In the genomic region with DNA sequence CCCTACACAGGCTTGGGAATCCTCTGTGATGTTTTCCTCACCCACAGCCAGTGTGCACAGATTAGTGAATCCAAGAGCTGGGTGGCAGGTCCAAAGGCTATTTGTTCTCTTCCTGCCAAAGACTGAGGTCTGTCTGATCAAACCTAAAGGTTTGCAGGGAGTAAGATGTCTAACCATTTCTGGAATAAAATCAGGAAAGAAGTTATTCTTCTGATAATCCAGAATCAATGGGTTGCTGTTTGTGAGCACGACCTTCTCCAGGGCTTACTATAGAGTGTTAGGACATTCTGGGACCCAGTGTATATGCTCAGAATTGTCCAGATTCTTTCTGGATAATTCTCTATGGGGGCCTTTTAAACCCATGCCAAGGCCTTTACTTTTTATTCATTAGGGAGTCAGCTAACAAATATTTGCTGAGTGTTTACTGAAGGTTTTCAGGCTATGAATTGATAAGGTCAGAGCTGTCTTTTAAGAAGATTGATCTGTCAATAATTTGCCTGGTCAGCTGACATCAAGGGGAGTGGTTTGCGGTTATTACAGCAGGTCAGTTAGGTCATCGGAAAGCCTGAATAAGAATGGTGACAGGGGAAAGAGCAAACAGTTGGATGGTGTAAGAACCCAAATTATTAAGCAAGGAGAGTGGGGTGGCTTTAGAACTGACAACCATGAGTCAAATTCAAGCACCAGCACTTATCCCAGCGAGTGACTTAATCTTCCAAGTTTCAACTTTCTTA, we compare ENCODE assay signal across 1 cellular context.
TF ChIP-seq lines count a peak whose summit lies in the region.

No MANE protein-coding gene starts in this region.

TF ChIP-seq in HepG2, 621 proteins besides CTCF, POLR2A, EP300 and RAD21 (continued from another document and continues in another):
- TF ChIP-seq, protein P1, sequence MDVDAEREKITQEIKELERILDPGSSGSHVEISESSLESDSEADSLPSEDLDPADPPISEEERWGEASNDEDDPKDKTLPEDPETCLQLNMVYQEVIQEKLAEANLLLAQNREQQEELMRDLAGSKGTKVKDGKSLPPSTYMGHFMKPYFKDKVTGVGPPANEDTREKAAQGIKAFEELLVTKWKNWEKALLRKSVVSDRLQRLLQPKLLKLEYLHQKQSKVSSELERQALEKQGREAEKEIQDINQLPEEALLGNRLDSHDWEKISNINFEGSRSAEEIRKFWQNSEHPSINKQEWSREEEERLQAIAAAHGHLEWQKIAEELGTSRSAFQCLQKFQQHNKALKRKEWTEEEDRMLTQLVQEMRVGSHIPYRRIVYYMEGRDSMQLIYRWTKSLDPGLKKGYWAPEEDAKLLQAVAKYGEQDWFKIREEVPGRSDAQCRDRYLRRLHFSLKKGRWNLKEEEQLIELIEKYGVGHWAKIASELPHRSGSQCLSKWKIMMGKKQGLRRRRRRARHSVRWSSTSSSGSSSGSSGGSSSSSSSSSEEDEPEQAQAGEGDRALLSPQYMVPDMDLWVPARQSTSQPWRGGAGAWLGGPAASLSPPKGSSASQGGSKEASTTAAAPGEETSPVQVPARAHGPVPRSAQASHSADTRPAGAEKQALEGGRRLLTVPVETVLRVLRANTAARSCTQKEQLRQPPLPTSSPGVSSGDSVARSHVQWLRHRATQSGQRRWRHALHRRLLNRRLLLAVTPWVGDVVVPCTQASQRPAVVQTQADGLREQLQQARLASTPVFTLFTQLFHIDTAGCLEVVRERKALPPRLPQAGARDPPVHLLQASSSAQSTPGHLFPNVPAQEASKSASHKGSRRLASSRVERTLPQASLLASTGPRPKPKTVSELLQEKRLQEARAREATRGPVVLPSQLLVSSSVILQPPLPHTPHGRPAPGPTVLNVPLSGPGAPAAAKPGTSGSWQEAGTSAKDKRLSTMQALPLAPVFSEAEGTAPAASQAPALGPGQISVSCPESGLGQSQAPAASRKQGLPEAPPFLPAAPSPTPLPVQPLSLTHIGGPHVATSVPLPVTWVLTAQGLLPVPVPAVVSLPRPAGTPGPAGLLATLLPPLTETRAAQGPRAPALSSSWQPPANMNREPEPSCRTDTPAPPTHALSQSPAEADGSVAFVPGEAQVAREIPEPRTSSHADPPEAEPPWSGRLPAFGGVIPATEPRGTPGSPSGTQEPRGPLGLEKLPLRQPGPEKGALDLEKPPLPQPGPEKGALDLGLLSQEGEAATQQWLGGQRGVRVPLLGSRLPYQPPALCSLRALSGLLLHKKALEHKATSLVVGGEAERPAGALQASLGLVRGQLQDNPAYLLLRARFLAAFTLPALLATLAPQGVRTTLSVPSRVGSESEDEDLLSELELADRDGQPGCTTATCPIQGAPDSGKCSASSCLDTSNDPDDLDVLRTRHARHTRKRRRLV (CRISPR knock-in tag; IDR thresholded peaks at IDR 0.05) = no peak
- TF ChIP-seq CAMTA2 (CRISPR knock-in tag; IDR thresholded peaks at IDR 0.05; ENCODE audit: borderline replicate concordance) (no peak), ZNF775 (CRISPR knock-in tag; IDR thresholded peaks at IDR 0.05; ENCODE audit: borderline replicate concordance) (no peak), KDM2A (CRISPR knock-in tag; IDR thresholded peaks at IDR 0.05; ENCODE audit: borderline replicate concordance, low read depth) (no peak), ZNF768 (CRISPR knock-in tag; IDR thresholded peaks at IDR 0.05) (no peak), ZNF543 (CRISPR knock-in tag; IDR thresholded peaks at IDR 0.05) (no peak), HNF4G (IDR thresholded peaks at IDR 0.05; ENCODE audit: borderline replicate concordance, low read depth, low read length) (peak; percentile 65; the same call in 1 of the 2 replicates), HNF4G (CRISPR knock-in tag; IDR thresholded peaks at IDR 0.05; ENCODE audit: borderline replicate concordance, low read depth) (no peak), KLF15 (CRISPR knock-in tag; IDR thresholded peaks at IDR 0.05; ENCODE audit: borderline replicate concordance) (no peak), ZFX (CRISPR knock-in tag; IDR thresholded peaks at IDR 0.05; ENCODE audit: low read depth) (no peak), ONECUT2 (CRISPR knock-in tag; IDR thresholded peaks at IDR 0.05) (peak; percentile 82), POLR2G (IDR thresholded peaks at IDR 0.05; ENCODE audit: low read depth, low read length) (peak; percentile 68), ZNF337 (CRISPR knock-in tag; IDR thresholded peaks at IDR 0.05; ENCODE audit: borderline replicate concordance, low read depth) (no peak), SRF (IDR thresholded peaks at IDR 0.05; ENCODE audit: low read depth, low read length) (no peak), RBAK (CRISPR knock-in tag; IDR thresholded peaks at IDR 0.05) (no peak), REXO4 (CRISPR knock-in tag; IDR thresholded peaks at IDR 0.05; ENCODE audit: borderline replicate concordance) (no peak), ELF4 (CRISPR knock-in tag; IDR thresholded peaks at IDR 0.05; ENCODE audit: borderline replicate concordance) (no peak), ADNP (CRISPR knock-in tag; IDR thresholded peaks at IDR 0.05) (no peak), ZNF20 (CRISPR knock-in tag; IDR thresholded peaks at IDR 0.05) (no peak), MAFF (IDR thresholded peaks at IDR 0.05; ENCODE audit: low read depth, low read length) (peak; percentile 72), ZBTB8A (CRISPR knock-in tag; IDR thresholded peaks at IDR 0.05; ENCODE audit: borderline replicate concordance, low read depth) (no peak), CENPX (CRISPR knock-in tag; IDR thresholded peaks at IDR 0.05) (no peak), POGZ (CRISPR knock-in tag; IDR thresholded peaks at IDR 0.05) (peak; percentile 80), ZFP41 (CRISPR knock-in tag; IDR thresholded peaks at IDR 0.05; ENCODE audit: borderline replicate concordance) (no peak), NR1H2 (CRISPR knock-in tag; IDR thresholded peaks at IDR 0.05; ENCODE audit: borderline replicate concordance, low read depth) (no peak)
- TF ChIP-seq, protein P2, sequence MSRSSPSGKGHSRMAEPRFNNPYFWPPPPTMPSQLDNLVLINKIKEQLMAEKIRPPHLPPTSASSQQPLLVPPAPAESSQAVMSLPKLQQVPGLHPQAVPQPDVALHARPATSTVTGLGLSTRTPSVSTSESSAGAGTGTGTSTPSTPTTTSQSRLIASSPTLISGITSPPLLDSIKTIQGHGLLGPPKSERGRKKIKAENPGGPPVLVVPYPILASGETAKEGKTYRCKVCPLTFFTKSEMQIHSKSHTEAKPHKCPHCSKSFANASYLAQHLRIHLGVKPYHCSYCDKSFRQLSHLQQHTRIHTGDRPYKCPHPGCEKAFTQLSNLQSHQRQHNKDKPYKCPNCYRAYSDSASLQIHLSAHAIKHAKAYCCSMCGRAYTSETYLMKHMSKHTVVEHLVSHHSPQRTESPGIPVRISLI (CRISPR knock-in tag; IDR thresholded peaks at IDR 0.05; ENCODE audit: borderline replicate concordance) = no peak
- TF ChIP-seq, protein P3, sequence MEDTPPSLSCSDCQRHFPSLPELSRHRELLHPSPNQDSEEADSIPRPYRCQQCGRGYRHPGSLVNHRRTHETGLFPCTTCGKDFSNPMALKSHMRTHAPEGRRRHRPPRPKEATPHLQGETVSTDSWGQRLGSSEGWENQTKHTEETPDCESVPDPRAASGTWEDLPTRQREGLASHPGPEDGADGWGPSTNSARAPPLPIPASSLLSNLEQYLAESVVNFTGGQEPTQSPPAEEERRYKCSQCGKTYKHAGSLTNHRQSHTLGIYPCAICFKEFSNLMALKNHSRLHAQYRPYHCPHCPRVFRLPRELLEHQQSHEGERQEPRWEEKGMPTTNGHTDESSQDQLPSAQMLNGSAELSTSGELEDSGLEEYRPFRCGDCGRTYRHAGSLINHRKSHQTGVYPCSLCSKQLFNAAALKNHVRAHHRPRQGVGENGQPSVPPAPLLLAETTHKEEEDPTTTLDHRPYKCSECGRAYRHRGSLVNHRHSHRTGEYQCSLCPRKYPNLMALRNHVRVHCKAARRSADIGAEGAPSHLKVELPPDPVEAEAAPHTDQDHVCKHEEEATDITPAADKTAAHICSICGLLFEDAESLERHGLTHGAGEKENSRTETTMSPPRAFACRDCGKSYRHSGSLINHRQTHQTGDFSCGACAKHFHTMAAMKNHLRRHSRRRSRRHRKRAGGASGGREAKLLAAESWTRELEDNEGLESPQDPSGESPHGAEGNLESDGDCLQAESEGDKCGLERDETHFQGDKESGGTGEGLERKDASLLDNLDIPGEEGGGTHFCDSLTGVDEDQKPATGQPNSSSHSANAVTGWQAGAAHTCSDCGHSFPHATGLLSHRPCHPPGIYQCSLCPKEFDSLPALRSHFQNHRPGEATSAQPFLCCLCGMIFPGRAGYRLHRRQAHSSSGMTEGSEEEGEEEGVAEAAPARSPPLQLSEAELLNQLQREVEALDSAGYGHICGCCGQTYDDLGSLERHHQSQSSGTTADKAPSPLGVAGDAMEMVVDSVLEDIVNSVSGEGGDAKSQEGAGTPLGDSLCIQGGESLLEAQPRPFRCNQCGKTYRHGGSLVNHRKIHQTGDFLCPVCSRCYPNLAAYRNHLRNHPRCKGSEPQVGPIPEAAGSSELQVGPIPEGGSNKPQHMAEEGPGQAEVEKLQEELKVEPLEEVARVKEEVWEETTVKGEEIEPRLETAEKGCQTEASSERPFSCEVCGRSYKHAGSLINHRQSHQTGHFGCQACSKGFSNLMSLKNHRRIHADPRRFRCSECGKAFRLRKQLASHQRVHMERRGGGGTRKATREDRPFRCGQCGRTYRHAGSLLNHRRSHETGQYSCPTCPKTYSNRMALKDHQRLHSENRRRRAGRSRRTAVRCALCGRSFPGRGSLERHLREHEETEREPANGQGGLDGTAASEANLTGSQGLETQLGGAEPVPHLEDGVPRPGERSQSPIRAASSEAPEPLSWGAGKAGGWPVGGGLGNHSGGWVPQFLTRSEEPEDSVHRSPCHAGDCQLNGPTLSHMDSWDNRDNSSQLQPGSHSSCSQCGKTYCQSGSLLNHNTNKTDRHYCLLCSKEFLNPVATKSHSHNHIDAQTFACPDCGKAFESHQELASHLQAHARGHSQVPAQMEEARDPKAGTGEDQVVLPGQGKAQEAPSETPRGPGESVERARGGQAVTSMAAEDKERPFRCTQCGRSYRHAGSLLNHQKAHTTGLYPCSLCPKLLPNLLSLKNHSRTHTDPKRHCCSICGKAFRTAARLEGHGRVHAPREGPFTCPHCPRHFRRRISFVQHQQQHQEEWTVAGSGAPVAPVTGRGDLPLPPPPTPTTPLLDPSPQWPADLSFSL (CRISPR knock-in tag; IDR thresholded peaks at IDR 0.05) = no peak
- TF ChIP-seq, protein P4, sequence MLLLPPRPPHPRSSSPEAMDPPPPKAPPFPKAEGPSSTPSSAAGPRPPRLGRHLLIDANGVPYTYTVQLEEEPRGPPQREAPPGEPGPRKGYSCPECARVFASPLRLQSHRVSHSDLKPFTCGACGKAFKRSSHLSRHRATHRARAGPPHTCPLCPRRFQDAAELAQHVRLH (CRISPR knock-in tag; IDR thresholded peaks at IDR 0.05; ENCODE audit: borderline replicate concordance, low read depth) = peak; percentile 37; the same call in 1 of the 2 replicates
- TF ChIP-seq, protein P5, sequence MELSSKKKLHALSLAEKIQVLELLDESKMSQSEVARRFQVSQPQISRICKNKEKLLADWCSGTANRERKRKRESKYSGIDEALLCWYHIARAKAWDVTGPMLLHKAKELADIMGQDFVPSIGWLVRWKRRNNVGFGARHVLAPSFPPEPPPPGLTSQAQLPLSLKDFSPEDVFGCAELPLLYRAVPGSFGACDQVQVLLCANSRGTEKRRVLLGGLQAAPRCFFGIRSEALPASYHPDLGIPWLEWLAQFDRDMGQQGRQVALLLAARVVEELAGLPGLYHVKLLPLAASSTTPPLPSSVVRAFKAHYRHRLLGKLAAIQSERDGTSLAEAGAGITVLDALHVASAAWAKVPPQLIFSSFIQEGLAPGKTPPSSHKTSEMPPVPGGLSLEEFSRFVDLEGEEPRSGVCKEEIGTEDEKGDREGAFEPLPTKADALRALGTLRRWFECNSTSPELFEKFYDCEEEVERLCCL (CRISPR knock-in tag; IDR thresholded peaks at IDR 0.05; ENCODE audit: borderline replicate concordance) = no peak
- TF ChIP-seq, protein P6, sequence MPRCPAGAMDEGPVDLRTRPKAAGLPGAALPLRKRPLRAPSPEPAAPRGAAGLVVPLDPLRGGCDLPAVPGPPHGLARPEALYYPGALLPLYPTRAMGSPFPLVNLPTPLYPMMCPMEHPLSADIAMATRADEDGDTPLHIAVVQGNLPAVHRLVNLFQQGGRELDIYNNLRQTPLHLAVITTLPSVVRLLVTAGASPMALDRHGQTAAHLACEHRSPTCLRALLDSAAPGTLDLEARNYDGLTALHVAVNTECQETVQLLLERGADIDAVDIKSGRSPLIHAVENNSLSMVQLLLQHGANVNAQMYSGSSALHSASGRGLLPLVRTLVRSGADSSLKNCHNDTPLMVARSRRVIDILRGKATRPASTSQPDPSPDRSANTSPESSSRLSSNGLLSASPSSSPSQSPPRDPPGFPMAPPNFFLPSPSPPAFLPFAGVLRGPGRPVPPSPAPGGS (CRISPR knock-in tag; IDR thresholded peaks at IDR 0.05) = no peak
- TF ChIP-seq, protein P7, sequence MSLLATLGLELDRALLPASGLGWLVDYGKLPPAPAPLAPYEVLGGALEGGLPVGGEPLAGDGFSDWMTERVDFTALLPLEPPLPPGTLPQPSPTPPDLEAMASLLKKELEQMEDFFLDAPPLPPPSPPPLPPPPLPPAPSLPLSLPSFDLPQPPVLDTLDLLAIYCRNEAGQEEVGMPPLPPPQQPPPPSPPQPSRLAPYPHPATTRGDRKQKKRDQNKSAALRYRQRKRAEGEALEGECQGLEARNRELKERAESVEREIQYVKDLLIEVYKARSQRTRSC (CRISPR knock-in tag; IDR thresholded peaks at IDR 0.05; ENCODE audit: low read depth) = no peak
- TF ChIP-seq, protein P8, sequence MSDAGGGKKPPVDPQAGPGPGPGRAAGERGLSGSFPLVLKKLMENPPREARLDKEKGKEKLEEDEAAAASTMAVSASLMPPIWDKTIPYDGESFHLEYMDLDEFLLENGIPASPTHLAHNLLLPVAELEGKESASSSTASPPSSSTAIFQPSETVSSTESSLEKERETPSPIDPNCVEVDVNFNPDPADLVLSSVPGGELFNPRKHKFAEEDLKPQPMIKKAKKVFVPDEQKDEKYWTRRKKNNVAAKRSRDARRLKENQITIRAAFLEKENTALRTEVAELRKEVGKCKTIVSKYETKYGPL (CRISPR knock-in tag; IDR thresholded peaks at IDR 0.05) = no peak
- TF ChIP-seq, protein P9, sequence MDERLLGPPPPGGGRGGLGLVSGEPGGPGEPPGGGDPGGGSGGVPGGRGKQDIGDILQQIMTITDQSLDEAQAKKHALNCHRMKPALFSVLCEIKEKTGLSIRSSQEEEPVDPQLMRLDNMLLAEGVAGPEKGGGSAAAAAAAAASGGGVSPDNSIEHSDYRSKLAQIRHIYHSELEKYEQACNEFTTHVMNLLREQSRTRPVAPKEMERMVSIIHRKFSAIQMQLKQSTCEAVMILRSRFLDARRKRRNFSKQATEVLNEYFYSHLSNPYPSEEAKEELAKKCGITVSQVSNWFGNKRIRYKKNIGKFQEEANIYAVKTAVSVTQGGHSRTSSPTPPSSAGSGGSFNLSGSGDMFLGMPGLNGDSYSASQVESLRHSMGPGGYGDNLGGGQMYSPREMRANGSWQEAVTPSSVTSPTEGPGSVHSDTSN (CRISPR knock-in tag; IDR thresholded peaks at IDR 0.05) = no peak
- TF ChIP-seq, protein P10, sequence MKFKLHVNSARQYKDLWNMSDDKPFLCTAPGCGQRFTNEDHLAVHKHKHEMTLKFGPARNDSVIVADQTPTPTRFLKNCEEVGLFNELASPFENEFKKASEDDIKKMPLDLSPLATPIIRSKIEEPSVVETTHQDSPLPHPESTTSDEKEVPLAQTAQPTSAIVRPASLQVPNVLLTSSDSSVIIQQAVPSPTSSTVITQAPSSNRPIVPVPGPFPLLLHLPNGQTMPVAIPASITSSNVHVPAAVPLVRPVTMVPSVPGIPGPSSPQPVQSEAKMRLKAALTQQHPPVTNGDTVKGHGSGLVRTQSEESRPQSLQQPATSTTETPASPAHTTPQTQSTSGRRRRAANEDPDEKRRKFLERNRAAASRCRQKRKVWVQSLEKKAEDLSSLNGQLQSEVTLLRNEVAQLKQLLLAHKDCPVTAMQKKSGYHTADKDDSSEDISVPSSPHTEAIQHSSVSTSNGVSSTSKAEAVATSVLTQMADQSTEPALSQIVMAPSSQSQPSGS (CRISPR knock-in tag; IDR thresholded peaks at IDR 0.05) = peak; percentile 97
